Comparison of ENCODE assay signal across 10 cellular contexts in genomic region chr3:43451670-43452254, GRCh38.
"Had no signal": no experiment of that assay in that cellular context is flagged by ENCODE, and none has a peak within 500 bp of the region (broad histone marks: within the 10 kb centered on the region; RNA-seq: fewer than 3 reads in every experiment).

No MANE protein-coding gene starts in this region.

- FAIRE-seq: H1, H54 had no signal

- H3K4me3 Mint-ChIP-seq: GM23338, H9 had no signal

- H3K27ac Mint-ChIP-seq: GM23338, H9 had no signal

- H3K36me3 ChIP-seq: HAP-1 had no signal

- H2AFZ ChIP-seq: GM23248, GM23338 had no signal

- H3K27ac ChIP-seq: GM23248 had no signal

- H3K9me3 Mint-ChIP-seq: GM23338, H9 had no signal

- H3K4me3 ChIP-seq: GM23248, GM23338, HAP-1 had no signal

- ATAC-seq: GM23338, HCT116 had no signal

- H3K9me3 ChIP-seq: HAP-1 had no signal

- DNase-seq: GM23248, GOT3, H7, H9, HCEC 1CT had no signal

- H3K9ac ChIP-seq: GM23248 had no signal

- H3K4me2 ChIP-seq: GM23338 had no signal

- H3K4me1 Mint-ChIP-seq: GM23338, H9 had no signal
